Comparison of ENCODE assay signal across 14 cellular contexts in genomic region chr15:64847876-64848716, GRCh38. TPM values are rescaled to one million over a fixed set of nuclear protein-coding genes. Genes with fewer than 3 reads are reported as not detected.
A peak's percentile ranks its signal among the peaks of the same experiment; 100 is the strongest.
DNase-seq lines count a peak whose midpoint lies in the region; ATAC-seq and TF ChIP-seq lines count a peak whose summit lies in the region.
"Had no signal": no experiment of that assay in that cellular context is flagged by ENCODE, and none has a peak within 500 bp of the region (broad histone marks: within the 10 kb centered on the region; RNA-seq: fewer than 3 reads in every experiment).

No MANE protein-coding gene starts in this region.

- H3K4me3 ChIP-seq in subcutaneous abdominal adipose tissue (ENCODE audit: low read depth in 1 of 5, low read length in 5 of 5) = peak overlapping the region in 1 of 5 donors; percentile 19
- H3K4me3 ChIP-seq in colonic mucosa = no peak overlapping the region
- H3K4me3 ChIP-seq: A549, smooth muscle cell had no signal

- POLR2A ChIA-PET in WTC11 (lab: Charles Lee) = no interaction called here

- peak overlapping the region in 4 of 5 donors; percentile 7 to 51 (median 38) for H3K9ac ChIP-seq in subcutaneous abdominal adipose tissue (ENCODE audit: low read length in 5 of 5)
- H3K9ac ChIP-seq in colonic mucosa (ENCODE audit: low read depth in 2 of 2, low read length in 2 of 2) = no peak overlapping the region

- H3K9me3 ChIP-seq in subcutaneous abdominal adipose tissue (ENCODE audit: control insufficient read depth in 5 of 5, low read length in 5 of 5) (no peaks in the 10 kb centered on the region), colonic mucosa (no peaks in the 10 kb centered on the region)
- H3K9me3 ChIP-seq: A549 had no signal

- H3K4me3 Mint-ChIP-seq in activated T-cell treated with anti-CD3 and anti-CD28 coated beads, Interleukin-2, amount 50 U/mL, for 24 hours = no peak overlapping the region
- H3K4me3 Mint-ChIP-seq in WTC11 = no peak overlapping the region
- H3K4me3 Mint-ChIP-seq in memory B cell = peak overlapping the region; percentile 8

- no peak for ATAC-seq in WTC11
- no peak for ATAC-seq in memory B cell (ENCODE audit: low read depth)
- ATAC-seq: A549, Panc1 had no signal

- intact Hi-C loops in colonic mucosa (cut with DNase I) = no loop called here

- H3K36me3 ChIP-seq in subcutaneous abdominal adipose tissue (ENCODE audit: control insufficient read depth in 5 of 5, insufficient read depth in 5 of 5, low read length in 5 of 5) (peaks cover 5 to 60% (median 35%) of the 10 kb centered on the region in 5 donors), colonic mucosa (no peaks in the 10 kb centered on the region)

- CTCF ChIA-PET in WTC11 (lab: Charles Lee) = interaction anchor here (0.7 to 1.3 kb wide), 3 partner anchors 8 to 57 kb away, joined by 3 read pairs; no protein-coding TSS in a partner anchor

- no peak for DNase-seq in activated T-cell treated with anti-CD3 and anti-CD28 coated beads, Interleukin-2, amount 50 U/mL, for 24 hours
- no peak for DNase-seq in activated T-cell treated with anti-CD3 and anti-CD28 coated beads, Interleukin-2, amount 50 U/mL, for 1 hour
- DNase-seq in WTC11 (ENCODE audit: low spot score) = no peak
- no peak for DNase-seq in memory B cell (ENCODE audit: low spot score in 2 of 2)
- DNase-seq in NCI-H1105 treated with DMSO at 0.1 percent for 48 hours (lab: John Stamatoyannopoulos, UW) = no peak
- DNase-seq in colonic mucosa = no peak
- no peak for DNase-seq in NCI-H748 treated with DMSO at 0.1 percent for 48 hours (lab: John Stamatoyannopoulos, UW)
- DNase-seq: activated CD4-positive, alpha-beta T cell treated with anti-CD3 and anti-CD28 coated beads for 1 hour; DMS153; KBM-7 had no signal

- peaks cover 56% of the 10 kb centered on the region for H3K36me3 Mint-ChIP-seq in activated T-cell treated with anti-CD3 and anti-CD28 coated beads, Interleukin-2, amount 50 U/mL, for 24 hours (ENCODE audit: low read depth)
- H3K36me3 Mint-ChIP-seq in WTC11 (peaks cover 27% of the 10 kb centered on the region), memory B cell (peaks cover 24% of the 10 kb centered on the region)

- TF ChIP-seq CTCF in WTC11 (IDR thresholded peaks at IDR 0.05) (no peak), colonic mucosa (IDR thresholded peaks at IDR 0.05) (no peak)

- peak overlapping the region; percentile 56 for H3K27ac Mint-ChIP-seq in activated T-cell treated with anti-CD3 and anti-CD28 coated beads, Interleukin-2, amount 50 U/mL, for 24 hours
- H3K27ac Mint-ChIP-seq in WTC11 = peak overlapping the region; percentile 61
- peak overlapping the region; percentile 63 for H3K27ac Mint-ChIP-seq in memory B cell

- H3K9me3 Mint-ChIP-seq in activated T-cell treated with anti-CD3 and anti-CD28 coated beads, Interleukin-2, amount 50 U/mL, for 24 hours = no peaks in the 10 kb centered on the region
- H3K9me3 Mint-ChIP-seq in WTC11 = no peaks in the 10 kb centered on the region
- no peaks in the 10 kb centered on the region for H3K9me3 Mint-ChIP-seq in memory B cell

- H3K27me3 Mint-ChIP-seq in activated T-cell treated with anti-CD3 and anti-CD28 coated beads, Interleukin-2, amount 50 U/mL, for 24 hours = no peaks in the 10 kb centered on the region
- H3K27me3 Mint-ChIP-seq in WTC11 (ENCODE audit: low read depth) = no peaks in the 10 kb centered on the region
- H3K27me3 Mint-ChIP-seq in memory B cell = no peaks in the 10 kb centered on the region

- H3K4me1 ChIP-seq in subcutaneous abdominal adipose tissue (ENCODE audit: control insufficient read depth in 5 of 5, insufficient read depth in 5 of 5, low read length in 5 of 5) (peaks cover 28 to 84% (median 79%) of the 10 kb centered on the region in 5 donors), colonic mucosa (no peaks in the 10 kb centered on the region)

- H3K27me3 ChIP-seq in subcutaneous abdominal adipose tissue (ENCODE audit: control insufficient read depth in 5 of 5, insufficient read depth in 4 of 5, low read length in 5 of 5) = no peaks in the 10 kb centered on the region
- no peaks in the 10 kb centered on the region for H3K27me3 ChIP-seq in colonic mucosa

- peaks cover 57% of the 10 kb centered on the region for H3K4me1 Mint-ChIP-seq in activated T-cell treated with anti-CD3 and anti-CD28 coated beads, Interleukin-2, amount 50 U/mL, for 24 hours (ENCODE audit: low read depth)
- H3K4me1 Mint-ChIP-seq in WTC11 = peaks cover 64% of the 10 kb centered on the region
- peaks cover 54% of the 10 kb centered on the region for H3K4me1 Mint-ChIP-seq in memory B cell

- H3K27ac ChIP-seq in subcutaneous abdominal adipose tissue (ENCODE audit: low read depth, low read length) = peak overlapping the region; percentile 90
- no peak overlapping the region for H3K27ac ChIP-seq in colonic mucosa
- H3K27ac ChIP-seq: A549 had no signal

TF ChIP-seq in WTC11, 78 proteins besides CTCF, POLR2A, EP300 and RAD21:
- TF ChIP-seq PREB (CRISPR knock-in tag; IDR thresholded peaks at IDR 0.05; ENCODE audit: borderline replicate concordance) (no peak), E2F1 (CRISPR knock-in tag; IDR thresholded peaks at IDR 0.05) (no peak), TCF7 (CRISPR knock-in tag; IDR thresholded peaks at IDR 0.05; ENCODE audit: low read depth) (no peak), ELF4 (CRISPR knock-in tag; IDR thresholded peaks at IDR 0.05; ENCODE audit: low read depth) (no peak), MAX (CRISPR knock-in tag; IDR thresholded peaks at IDR 0.05) (no peak)

RNA-seq across cellular contexts. Expression of gene PLEKHO2, which starts 6.4 kb away (rescaled TPM):
- total RNA-seq in WTC11 (2021) = 21.6 to 22.1 TPM (median 21.9 TPM) in 3 replicates
- total RNA-seq in colonic mucosa = 10 to 100 TPM in 1 of 2 donors, 1 to 10 TPM in 1; 4.4 to 13.6 TPM

RNA-seq across cellular contexts. Expression of gene PIF1, which starts 22.6 kb away (rescaled TPM):
- 174 to 249 TPM (median 184 TPM) in 3 replicates for total RNA-seq in WTC11 (2021)
- total RNA-seq in colonic mucosa = 10 to 100 TPM in 1 of 2 donors, 1 to 10 TPM in 1; 6.1 to 20.7 TPM

Comparison
In these comparisons a context has a peak if more than half of its experiments do, and no peak if none do; other contexts are left out.
1. H3K9ac ChIP-seq: peak in subcutaneous abdominal adipose tissue (4 of 5); none in colonic mucosa (0 of 2).
2. Peak in every context shown above with its lines, with median percentiles within 50 percentile points of each other: H3K27ac Mint-ChIP-seq.